In genomic region chr7:110309941-110310340, GRCh38 we compare ENCODE assay signal across 23 cellular contexts.
"Had no signal": no experiment of that assay in that cellular context is flagged by ENCODE, and none has a peak within 500 bp of the region (broad histone marks: within the 10 kb centered on the region; RNA-seq: fewer than 3 reads in every experiment).

No MANE protein-coding gene starts in this region.

- ATAC-seq: activated CD4-positive, CD25-positive, alpha-beta regulatory T cell treated with anti-CD3 and anti-CD28 coated beads, Interleukin-2, amount 50 U/mL, for 24 hours; activated CD8-positive, alpha-beta T cell treated with anti-CD3 and anti-CD28 coated beads, Interleukin-2, amount 10 ng/mL, durations not matched to agents 7 days and 5 days; left ventricle myocardium superior; natural killer cell; T-helper 17 cell had no signal

- H3K36me3 ChIP-seq: ascending aorta, esophagus squamous epithelium, prostate gland, spleen, vagina had no signal

- H3K27me3 ChIP-seq: ascending aorta, esophagus squamous epithelium, spleen, testis, vagina had no signal

- H3K27ac ChIP-seq: ascending aorta, esophagus squamous epithelium, prostate gland, spleen, testis, vagina, VCaP had no signal

- H3K4me1 ChIP-seq: ascending aorta, esophagus squamous epithelium, prostate gland, spleen, testis, vagina had no signal

- DNase-seq: activated CD4-positive, alpha-beta T cell treated with anti-CD3 and anti-CD28 coated beads, Interleukin-2, amount 10 ng/mL, durations not matched to agents 24 days and 14 days; activated CD8-positive, alpha-beta T cell treated with anti-CD3 and anti-CD28 coated beads, Interleukin-2, amount 10 ng/mL, durations not matched to agents 7 days and 5 days; activated gamma-delta T cell; activated naive CD4-positive, alpha-beta T cell treated with anti-CD3 and anti-CD28 coated beads, Interleukin-2, amount 50 U/mL, for 16 hours; cortex of kidney; endodermal cell; esophagus squamous epithelium; immature natural killer cell; kidney glomerular epithelial cell; left ventricle myocardium superior; mammary epithelial cell; midbrain; natural killer cell; spleen; stimulated activated CD4-positive, alpha-beta T cell treated with anti-CD3 and anti-CD28 coated beads, Interleukin-4, amount 100 ng/mL, for 1 hour; stimulated activated naive CD4-positive, alpha-beta T cell; T-helper 17 cell; testis had no signal

- H3K9me3 ChIP-seq: ascending aorta, esophagus squamous epithelium, prostate gland, testis, vagina had no signal

- H3K4me3 ChIP-seq: ascending aorta, esophagus squamous epithelium, prostate gland, spleen, testis, vagina had no signal
